Comparison of ENCODE assay signal across 9 cellular contexts in the genomic region with DNA sequence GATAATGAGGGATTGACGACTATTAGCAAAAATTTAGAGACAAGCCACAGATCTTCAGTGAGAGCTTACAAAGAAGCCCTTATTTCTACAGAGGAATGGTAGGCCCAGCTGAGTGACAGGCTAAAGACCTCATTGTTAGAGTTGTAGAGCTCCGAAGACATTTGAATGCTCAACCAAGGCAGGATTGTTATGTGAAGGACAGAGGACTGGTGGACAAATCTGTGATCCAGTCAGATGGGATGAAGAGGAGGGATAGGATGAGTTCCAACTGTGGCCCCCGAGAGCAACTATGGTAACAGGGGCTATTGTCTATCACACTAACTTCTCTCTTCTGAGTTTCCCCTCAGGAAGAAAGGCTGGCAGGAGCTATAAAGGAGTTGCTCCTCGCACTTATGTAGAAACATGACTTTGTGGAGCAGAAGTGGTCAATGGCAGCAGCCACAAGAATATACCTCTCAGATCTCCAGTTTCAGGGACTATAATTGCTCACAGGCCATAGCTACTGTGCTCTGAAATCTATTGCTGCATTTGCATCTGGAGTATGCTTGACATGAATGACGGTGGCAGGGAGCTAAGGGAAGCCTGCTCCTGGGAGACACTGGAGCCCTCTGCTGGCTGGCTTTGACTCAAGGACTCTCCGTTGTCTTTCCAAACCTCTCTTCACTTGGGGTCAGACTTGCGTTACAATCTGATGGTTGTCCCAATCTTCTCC. TPM values are rescaled to one million over a fixed set of nuclear protein-coding genes. Genes with fewer than 3 reads are reported as not detected.
DNase-seq lines count a peak whose midpoint lies in the region; ATAC-seq and TF ChIP-seq lines count a peak whose summit lies in the region.
"Had no signal": no experiment of that assay in that cellular context is flagged by ENCODE, and none has a peak within 500 bp of the region (broad histone marks: within the 10 kb centered on the region; RNA-seq: fewer than 3 reads in every experiment).

No MANE protein-coding gene starts in this region.

- no peak overlapping the region for H3K27ac ChIP-seq in left lung
- no peak overlapping the region for H3K27ac ChIP-seq in upper lobe of left lung

- H3K4me1 ChIP-seq in left lung (no peaks in the 10 kb centered on the region), upper lobe of left lung (no peaks in the 10 kb centered on the region)

- 51 to 61% methylated on average over 7 of the region's 7 CpGs for WGBS in upper lobe of left lung, 2 donors

- intact Hi-C loops in left lung (cut with DNase I) = loop anchor here (10.0 kb wide), 1 partner anchor 253 kb away; no protein-coding TSS in a partner anchor

- H3K4me1 Mint-ChIP-seq in chondrocyte (ENCODE audit: low read depth) = no peaks in the 10 kb centered on the region

- H3K36me3 Mint-ChIP-seq in chondrocyte (ENCODE audit: low read depth) = no peaks in the 10 kb centered on the region

- peak; percentile 32 for DNase-seq in DMS114 treated with DMSO at 0.1 percent for 48 hours (lab: John Stamatoyannopoulos, UW; ENCODE audit: unreplicated experiment)
- peak; percentile 17 for DNase-seq in NOMO-1 treated with dmso at 0.1 percent for 144 hours (lab: John Stamatoyannopoulos, UW; ENCODE audit: unreplicated experiment)
- DNase-seq in chondrocyte (ENCODE audit: low spot score) = no peak
- DNase-seq in left lung = peak in 1 of 2 donors; percentile 54
- DNase-seq in upper lobe of left lung = peak in 1 of 2 donors; percentile 54
- DNase-seq in effector CD4-positive, alpha-beta T cell = no peak

- TF ChIP-seq POLR2A in upper lobe of left lung (IDR thresholded peaks at IDR 0.05) = no peak

- H3K36me3 ChIP-seq in left lung (no peaks in the 10 kb centered on the region), upper lobe of left lung (no peaks in the 10 kb centered on the region)

- ATAC-seq in HG02642 (IDR thresholded peaks at IDR 0.05; ENCODE audit: poor library complexity, unreplicated experiment) (peak; percentile 46), left lung (peak; percentile 90), upper lobe of left lung (ENCODE audit: low FRiP score in 2 of 2) (peak in 1 of 2 donors; percentile 75), GM21786 (IDR thresholded peaks at IDR 0.05; ENCODE audit: unreplicated experiment) (no peak)

- H3K27me3 ChIP-seq in left lung (peaks cover 0 to 7% of the 10 kb centered on the region in 2 donors), upper lobe of left lung (no peaks in the 10 kb centered on the region)

- peaks cover 3% of the 10 kb centered on the region for H3K9me3 Mint-ChIP-seq in chondrocyte (ENCODE audit: low read depth)

- H3K9me3 ChIP-seq in left lung (no peaks in the 10 kb centered on the region), upper lobe of left lung (no peaks in the 10 kb centered on the region)

- H3K4me3 Mint-ChIP-seq in chondrocyte (ENCODE audit: unreplicated experiment) = no peak overlapping the region

- peaks cover 19% of the 10 kb centered on the region for H3K27me3 Mint-ChIP-seq in chondrocyte (ENCODE audit: low read depth)

- TF ChIP-seq CTCF in chondrocyte (IDR thresholded peaks at IDR 0.05) (peak; percentile 83), left lung (IDR thresholded peaks at IDR 0.05) (peak in 1 of 2 donors; percentile 43), upper lobe of left lung (IDR thresholded peaks at IDR 0.05) (peak in 4 of 6 experiments; percentile 15 to 31 (median 20))

- H3K4me3 ChIP-seq in left lung = no peak overlapping the region
- H3K4me3 ChIP-seq in upper lobe of left lung = no peak overlapping the region

- no peak for TF ChIP-seq EP300 in upper lobe of left lung (IDR thresholded peaks at IDR 0.05)

- no peak overlapping the region for H3K27ac Mint-ChIP-seq in chondrocyte (ENCODE audit: unreplicated experiment)

RNA-seq across cellular contexts. Expression of gene GREB1L, which starts 50.3 kb away (rescaled TPM):
- total RNA-seq in chondrocyte (2.3 to 4.1 TPM (median 2.4 TPM) in 3 replicates), left lung (under 1 TPM; 0.55 to 0.67 TPM), upper lobe of left lung (1 to 10 TPM in 1 of 6 donors, under 1 TPM in 5; under 0.01 to 2.0 (median 0.44) TPM)
- total RNA-seq: T-helper 2 cell treated with Interferon-gamma antibody and Interleukin-4, amounts not matched to agents 100 ng/mL and 5 ng/mL, for 36 hours had no signal

Comparison
In these comparisons a context has a peak if more than half of its experiments do, and no peak if none do; other contexts are left out.
1. DNase-seq: peak in DMS114 treated with DMSO at 0.1 percent for 48 hours (single experiment) and NOMO-1 treated with dmso at 0.1 percent for 144 hours (single experiment); none in chondrocyte (single experiment) and effector CD4-positive, alpha-beta T cell (single experiment).